Comparison of ENCODE assay signal across 30 cellular contexts in genomic region chr18:22399949-22400348, GRCh38. TPM values are rescaled to one million over a fixed set of nuclear protein-coding genes. Genes with fewer than 3 reads are reported as not detected.
DNase-seq lines count a peak whose midpoint lies in the region; ATAC-seq and TF ChIP-seq lines count a peak whose summit lies in the region.
"Had no signal": no experiment of that assay in that cellular context is flagged by ENCODE, and none has a peak within 500 bp of the region (broad histone marks: within the 10 kb centered on the region; RNA-seq: fewer than 3 reads in every experiment).

No MANE protein-coding gene starts in this region.

- peak; percentile 87 for ATAC-seq in Right ventricle myocardium superior (ENCODE audit: poor library complexity)
- ATAC-seq in activated CD4-positive, CD25-positive, alpha-beta regulatory T cell treated with anti-CD3 and anti-CD28 coated beads, Interleukin-2, amount 50 U/mL, for 24 hours = no peak
- ATAC-seq: left colon, natural killer cell had no signal

- intact Hi-C loops in Right ventricle myocardium superior (cut with DNase I) = no loop called here
- intact Hi-C loops in cardiac septum (cut with DNase I) = loop anchor here (5.0 kb wide), 1 partner anchor 162 kb away; no protein-coding TSS in a partner anchor

- no peak for TF ChIP-seq CTCF in epithelial cell of esophagus (IDR thresholded peaks at IDR 0.05; ENCODE audit: insufficient read depth, low read depth, low read length, missing control alignments)

- DNase-seq in Right ventricle myocardium superior = no peak
- no peak for DNase-seq in cardiac septum (ENCODE audit: low spot score)
- peak; percentile 24 for DNase-seq in epithelial cell of esophagus (ENCODE audit: low read depth)
- DNase-seq in iPS-NIHi7 (ENCODE audit: extremely low spot score) = peak; percentile 18
- no peak for DNase-seq in activated CD8-positive, alpha-beta memory T cell treated with anti-CD3 and anti-CD28 coated beads for 24 hours
- no peak for DNase-seq in HuH-7.5 (ENCODE audit: low spot score)
- no peak for DNase-seq in AML-193 (lab: John Stamatoyannopoulos, UW)
- DNase-seq: activated naive CD4-positive, alpha-beta T cell; activated T-cell treated with anti-CD3 and anti-CD28 coated beads, Interleukin-2, amount 50 U/mL, for 24 hours; CD8-positive, alpha-beta memory T cell; DMS153; effector memory CD4-positive, alpha-beta T cell; esophagus squamous epithelium; KBM-7; left colon; natural killer cell; NCI-H1694; NCI-H2171 treated with DMSO at 0.1 percent for 48 hours; NCI-H526; stimulated activated CD4-positive, alpha-beta T cell treated with anti-CD3 and anti-CD28 coated beads, Interleukin-12 subunit alpha, Interleukin-12 subunit beta, amount 100 ng/mL, for 4 hours; stimulated activated CD4-positive, alpha-beta T cell treated with anti-CD3 and anti-CD28 coated beads, Interleukin-4, amount 100 ng/mL, for 4 hours; stomach; T-helper 1 cell; trophoblast cell had no signal

- H3K4me3 ChIP-seq in epithelial cell of esophagus (ENCODE audit: low read length) = no peak overlapping the region
- H3K4me3 ChIP-seq: esophagus squamous epithelium, SJSA1, stomach had no signal

RNA-seq across cellular contexts. Expression of gene CTAGE1, which starts 17.8 kb away (rescaled TPM):
- total RNA-seq in Right ventricle myocardium superior (not detected), cardiac septum (0.13 TPM)
- total RNA-seq: A172; activated CD8-positive, alpha-beta memory T cell treated with anti-CD3 and anti-CD28 coated beads for 36 hours; B cell; CD8-positive, alpha-beta memory T cell; esophagus squamous epithelium; left colon; natural killer cell; omental fat pad; stomach had no signal

Comparison
In these comparisons a context has a peak if more than half of its experiments do, and no peak if none do; other contexts are left out.
1. DNase-seq: peak in epithelial cell of esophagus (single experiment) and iPS-NIHi7 (single experiment); none in Right ventricle myocardium superior (single experiment), cardiac septum (single experiment), activated CD8-positive, alpha-beta memory T cell treated with anti-CD3 and anti-CD28 coated beads for 24 hours (single experiment), HuH-7.5 (single experiment) and AML-193 (0 of 2).